Comparison of ENCODE assay signal across 29 cellular contexts in the genomic region with DNA sequence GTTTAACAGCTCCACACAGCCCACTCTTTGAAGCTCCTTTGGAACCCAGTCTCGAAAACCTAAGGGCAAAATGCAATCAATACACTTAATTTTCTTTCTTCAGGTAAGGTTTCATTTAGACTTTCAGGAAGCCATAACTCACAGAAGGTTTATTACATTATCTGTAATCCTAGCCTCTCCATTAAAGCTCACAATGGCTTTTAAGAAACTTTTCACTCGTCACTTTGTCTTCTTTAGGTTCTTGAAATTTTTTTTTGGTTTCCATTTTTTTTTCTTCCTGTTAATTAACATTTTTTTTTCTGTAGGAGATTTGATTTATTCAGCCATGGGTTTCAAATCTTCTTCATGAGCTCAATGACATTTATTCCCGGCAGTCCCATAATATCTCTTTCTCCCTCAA.
"Had no signal": no experiment of that assay in that cellular context is flagged by ENCODE, and none has a peak within 500 bp of the region (broad histone marks: within the 10 kb centered on the region; RNA-seq: fewer than 3 reads in every experiment).

No MANE protein-coding gene starts in this region.

- ATAC-seq: left colon; mucosa of descending colon; naive thymus-derived CD4-positive, alpha-beta T cell; natural killer cell treated with Interleukin-12 subunit alpha and Interleukin-12 subunit beta and Interleukin-15 and Interleukin-18, amount 100 ng/mL, for 72 hours; right lobe of liver; stimulated activated naive B cell treated with anti-CD40 and anti-IgM and Interleukin-4, amounts not matched to agents 10 μg/mL and 1 μg/mL and 100 μg/mL, for 72 hours; stimulated activated naive CD8-positive, alpha-beta T cell treated with anti-CD3 and anti-CD28 coated beads, Interleukin-15, Interleukin-2, amounts not matched to agents 100 U/mL and 50 U/mL, for 24 hours had no signal

- DNase-seq: hypothalamus; immature natural killer cell; kidney; left colon; left ventricle myocardium inferior; mesendoderm; midbrain; mucosa of descending colon; naive thymus-derived CD4-positive, alpha-beta T cell; occipital lobe; right lobe of liver; stimulated activated CD4-positive, alpha-beta T cell treated with anti-CD3 and anti-CD28 coated beads, Interleukin-12 subunit alpha, Interleukin-12 subunit beta, amount 100 ng/mL, for 4 hours; stimulated activated CD4-positive, alpha-beta T cell treated with anti-CD3 and anti-CD28 coated beads, Interleukin-15, amount 100 ng/mL, for 24 hours; stimulated activated CD4-positive, alpha-beta T cell treated with anti-CD3 and anti-CD28 coated beads, Interleukin-2, amount 100 ng/mL, for 24 hours; stimulated activated CD4-positive, alpha-beta T cell treated with anti-CD3 and anti-CD28 coated beads, Interleukin-4, amount 100 ng/mL, for 1 hour; stimulated activated naive B cell treated with anti-CD40 and anti-IgM and Interleukin-4, amounts not matched to agents 10 μg/mL and 1 μg/mL and 100 μg/mL, for 72 hours; stimulated activated naive CD8-positive, alpha-beta T cell treated with anti-CD3 and anti-CD28 coated beads, Interleukin-15, Interleukin-2, amounts not matched to agents 100 U/mL and 50 U/mL, for 24 hours; stomach; testis; thyroid gland; transverse colon; upper lobe of left lung had no signal

- H3K4me1 ChIP-seq: left ventricle myocardium inferior, parathyroid adenoma, right atrium auricular region, right lobe of liver, stomach, testis, thyroid gland, transverse colon, upper lobe of left lung, vagina had no signal

- H3K27me3 Mint-ChIP-seq: stimulated activated naive B cell treated with anti-CD40 and anti-IgM and Interleukin-4, amounts not matched to agents 10 μg/mL and 1 μg/mL and 100 μg/mL, for 72 hours had no signal

- H3K4me1 Mint-ChIP-seq: stimulated activated naive B cell treated with anti-CD40 and anti-IgM and Interleukin-4, amounts not matched to agents 10 μg/mL and 1 μg/mL and 100 μg/mL, for 72 hours had no signal

- H3K9me3 Mint-ChIP-seq: immature natural killer cell; naive thymus-derived CD4-positive, alpha-beta T cell; natural killer cell treated with Interleukin-12 subunit alpha and Interleukin-12 subunit beta and Interleukin-15 and Interleukin-18, amount 100 ng/mL, for 72 hours; neural progenitor cell; stimulated activated naive B cell treated with anti-CD40 and anti-IgM and Interleukin-4, amounts not matched to agents 10 μg/mL and 1 μg/mL and 100 μg/mL, for 72 hours had no signal

- H3K4me3 ChIP-seq: left ventricle myocardium inferior, lung, mucosa of descending colon, neural progenitor cell, right atrium auricular region, right lobe of liver, stomach, testis, thyroid gland, transverse colon, upper lobe of left lung, vagina had no signal

- H3K4me3 Mint-ChIP-seq: immature natural killer cell; naive thymus-derived CD4-positive, alpha-beta T cell; natural killer cell treated with Interleukin-12 subunit alpha and Interleukin-12 subunit beta and Interleukin-15 and Interleukin-18, amount 100 ng/mL, for 72 hours; neural progenitor cell; stimulated activated naive B cell treated with anti-CD40 and anti-IgM and Interleukin-4, amounts not matched to agents 10 μg/mL and 1 μg/mL and 100 μg/mL, for 72 hours had no signal

- H3K36me3 ChIP-seq: left ventricle myocardium inferior, neural progenitor cell, neutrophil, right atrium auricular region, right lobe of liver, stomach, transverse colon, upper lobe of left lung, vagina had no signal

- H3K27ac Mint-ChIP-seq: immature natural killer cell; naive thymus-derived CD4-positive, alpha-beta T cell; natural killer cell treated with Interleukin-12 subunit alpha and Interleukin-12 subunit beta and Interleukin-15 and Interleukin-18, amount 100 ng/mL, for 72 hours; neural progenitor cell; stimulated activated naive B cell treated with anti-CD40 and anti-IgM and Interleukin-4, amounts not matched to agents 10 μg/mL and 1 μg/mL and 100 μg/mL, for 72 hours had no signal

- H3K27ac ChIP-seq: left ventricle myocardium inferior, neural progenitor cell, neutrophil, parathyroid adenoma, right atrium auricular region, right lobe of liver, stomach, testis, thyroid gland, transverse colon, upper lobe of left lung, vagina had no signal

- H3K27me3 ChIP-seq: neutrophil, right atrium auricular region, right lobe of liver, stomach, testis, thyroid gland, transverse colon, upper lobe of left lung, vagina had no signal

- H3K36me3 Mint-ChIP-seq: naive thymus-derived CD4-positive, alpha-beta T cell; natural killer cell treated with Interleukin-12 subunit alpha and Interleukin-12 subunit beta and Interleukin-15 and Interleukin-18, amount 100 ng/mL, for 72 hours; neural progenitor cell; stimulated activated naive B cell treated with anti-CD40 and anti-IgM and Interleukin-4, amounts not matched to agents 10 μg/mL and 1 μg/mL and 100 μg/mL, for 72 hours had no signal

- H3K9me3 ChIP-seq: left ventricle myocardium inferior, mucosa of descending colon, neutrophil, right atrium auricular region, right lobe of liver, stomach, testis, thyroid gland, transverse colon, upper lobe of left lung, vagina had no signal
